8 cellular contexts compared by ENCODE assay signal in genomic region chr19:52170304-52170703, GRCh38. TPM values are rescaled to one million over a fixed set of nuclear protein-coding genes. Genes with fewer than 3 reads are reported as not detected.
DNase-seq lines count a peak whose midpoint lies in the region; ATAC-seq, FAIRE-seq and TF ChIP-seq lines count a peak whose summit lies in the region.

No MANE protein-coding gene starts in this region.

- peak overlapping the region; percentile 93 for H3K4me3 Mint-ChIP-seq in activated CD4-positive, alpha-beta T cell treated with anti-CD3 and anti-CD28 coated beads, Interleukin-2, amount 10 ng/mL, durations not matched to agents 24 days and 14 days

- CTCF ChIA-PET in K562 (lab: Yijun Ruan, JAX; ENCODE audit: low intra/inter-chr PET ratio), result no interaction called here

- H3K9me3 ChIP-seq in K562 (replicated peaks; ENCODE audit: control insufficient read depth, insufficient read depth, low read depth, low read length) (peaks cover 7% of the 10 kb centered on the region), thyroid gland (no peaks in the 10 kb centered on the region)

- H3K27ac Mint-ChIP-seq in activated CD4-positive, alpha-beta T cell treated with anti-CD3 and anti-CD28 coated beads, Interleukin-2, amount 10 ng/mL, durations not matched to agents 24 days and 14 days, result peak overlapping the region; percentile 94

- H3K4me2 ChIP-seq in K562 (ENCODE audit: insufficient read depth, low read length), result peak overlapping the region; percentile 78; the same call in 1 of the 2 replicates

- no peaks in the 10 kb centered on the region for H3K79me2 ChIP-seq in K562 (ENCODE audit: control insufficient read depth, insufficient read depth, low read length)

- TF ChIP-seq POLR2A in K562 (conservative IDR thresholded peaks at IDR 0.05) (no peak), lower leg skin (IDR thresholded peaks at IDR 0.05) (no peak), thyroid gland (IDR thresholded peaks at IDR 0.05) (no peak)

- H3K4me1 ChIP-seq in K562 (replicated peaks in 1 of 2; ENCODE audit: control insufficient read depth in 2 of 2, insufficient read depth in 2 of 2, low read length in 2 of 2), result peaks cover 0 to 4% of the 10 kb centered on the region in 2 experiments; a peak in 2 of 5 replicates
- H3K4me1 ChIP-seq in thyroid gland, result peaks cover 0 to 3% of the 10 kb centered on the region in 2 donors

- H3K9ac ChIP-seq in K562 (ENCODE audit: insufficient read depth in 1 of 2, low read depth in 2 of 2, low read length in 2 of 2), result no peak overlapping the region

- H3K27ac ChIP-seq in K562 (ENCODE audit: extremely low read depth, low read depth, low read length) (no peak overlapping the region), thyroid gland (peak overlapping the region in 2 of 3 donors; percentile 77 to 84)

- H3K27me3 ChIP-seq in K562 (ENCODE audit: control insufficient read depth in 2 of 2, insufficient read depth in 2 of 2, low read length in 2 of 2), result no peaks in the 10 kb centered on the region; a peak in 1 of 5 replicates
- no peaks in the 10 kb centered on the region for H3K27me3 ChIP-seq in thyroid gland

- TF ChIP-seq RAD21 in K562 (CRISPR knock-in tag; conservative IDR thresholded peaks at IDR 0.05 in 1 of 2, IDR thresholded peaks at IDR 0.05 in 1 of 2), result no peak

- H3K36me3 ChIP-seq in K562 (ENCODE audit: control insufficient read depth, insufficient read depth, low read length), result no peaks in the 10 kb centered on the region
- H3K36me3 ChIP-seq in thyroid gland, result peaks cover 2 to 18% of the 10 kb centered on the region in 2 donors

- POLR2A ChIA-PET in K562 (lab: Yijun Ruan, JAX), result no interaction called here

- no peak for TF ChIP-seq EP300 in K562 (IDR thresholded peaks at IDR 0.05; ENCODE audit: low read length)

- peaks cover 13% of the 10 kb centered on the region for H3K9me3 Mint-ChIP-seq in activated CD4-positive, alpha-beta T cell treated with anti-CD3 and anti-CD28 coated beads, Interleukin-2, amount 10 ng/mL, durations not matched to agents 24 days and 14 days

- H3K27me3 Mint-ChIP-seq in activated CD4-positive, alpha-beta T cell treated with anti-CD3 and anti-CD28 coated beads, Interleukin-2, amount 10 ng/mL, durations not matched to agents 24 days and 14 days, result no peaks in the 10 kb centered on the region

- in situ Hi-C loops in K562 (cut with MboI), result no loop called here

- no peak overlapping the region for H2AFZ ChIP-seq in K562 (ENCODE audit: low read depth, low read length)

- H3K4me3 ChIP-seq in K562 (peak overlapping the region; percentile 52), lower leg skin (ENCODE audit: low read depth, poor library complexity, severe bottlenecking) (peak overlapping the region; percentile 85), thyroid gland (replicated peaks in 1 of 3) (peak overlapping the region in 2 of 3 donors; percentile 86 to 96)

- H3K9me1 ChIP-seq in K562 (ENCODE audit: control insufficient read depth, insufficient read depth, low read length), result no peaks in the 10 kb centered on the region

- peak; percentile 49; the same call in 1 of the 3 replicates for ATAC-seq in K562
- no peak for ATAC-seq in HG03442 (IDR thresholded peaks at IDR 0.05; ENCODE audit: unreplicated experiment)
- ATAC-seq in GM18517 (IDR thresholded peaks at IDR 0.05; ENCODE audit: unreplicated experiment), result no peak

- H3K4me1 Mint-ChIP-seq in activated CD4-positive, alpha-beta T cell treated with anti-CD3 and anti-CD28 coated beads, Interleukin-2, amount 10 ng/mL, durations not matched to agents 24 days and 14 days, result peaks cover 19% of the 10 kb centered on the region

- peaks cover 42% of the 10 kb centered on the region for H3K36me3 Mint-ChIP-seq in activated CD4-positive, alpha-beta T cell treated with anti-CD3 and anti-CD28 coated beads, Interleukin-2, amount 10 ng/mL, durations not matched to agents 24 days and 14 days (ENCODE audit: low read depth)

- FAIRE-seq in K562 (lab: Jason Lieb, UNC), result no peak

- H4K20me1 ChIP-seq in K562 (replicated peaks; ENCODE audit: control insufficient read depth, insufficient read depth, low read length), result no peaks in the 10 kb centered on the region

- 6% methylated on average over 5 of the region's 5 CpGs for WGBS in K562 (ENCODE audit: insufficient coverage, low coverage, missing lambda C conversion rate)
- 1 to 7% methylated on average over 5 of the region's 5 CpGs for WGBS in lower leg skin, 2 donors
- 3 to 7% methylated on average over 5 of the region's 5 CpGs for WGBS in thyroid gland, 2 donors

- BruUV-seq in K562 (replicated peaks; lab: Mats Ljungman, UMichigan), result no TSS peak

- no peak for TF ChIP-seq CTCF in K562 (IDR thresholded peaks at IDR 0.05 in 2 of 3, conservative IDR thresholded peaks at IDR 0.05 in 1 of 3; ENCODE audit: insufficient read depth in 2 of 3, low read depth in 1 of 3, low read length in 3 of 3)
- TF ChIP-seq CTCF in lower leg skin (IDR thresholded peaks at IDR 0.05), result no peak
- no peak for TF ChIP-seq CTCF in thyroid gland (IDR thresholded peaks at IDR 0.05)

- DNase-seq in activated CD4-positive, alpha-beta T cell treated with anti-CD3 and anti-CD28 coated beads, Interleukin-2, amount 10 ng/mL, durations not matched to agents 24 days and 14 days, result peak; percentile 68
- DNase-seq in activated CD4-positive, alpha-beta T cell treated with anti-CD3 and anti-CD28 coated beads, Interleukin-2, amount 50 U/mL, for 48 hours, result no peak
- DNase-seq in K562 (ENCODE audit: extremely low read depth in 1 of 4, low spot score in 3 of 4) (no peak), lower leg skin (ENCODE audit: low spot score in 2 of 2) (no peak), thyroid gland (no peak), cerebellum (ENCODE audit: low spot score) (no peak)

- intact Hi-C loops in activated CD4-positive, alpha-beta T cell treated with anti-CD3 and anti-CD28 coated beads, Interleukin-2, amount 10 ng/mL, durations not matched to agents 24 days and 14 days (cut with micrococcal nuclease), result no loop called here
- intact Hi-C loops in K562 (cut with micrococcal nuclease) (no loop called here), lower leg skin (cut with DNase I; ENCODE audit: low total_unique reads) (no loop called here), thyroid gland (cut with DNase I) (no loop called here)

RNA-seq across cellular contexts. Expression of gene ZNF836, which starts 1.1 kb away (rescaled TPM):
- 6.3 and 6.7 TPM in 2 replicates for total RNA-seq in activated CD4-positive, alpha-beta T cell treated with anti-CD3 and anti-CD28 coated beads, Interleukin-2, amount 10 ng/mL, durations not matched to agents 24 days and 14 days
- 0.97 TPM in 1 of 2 replicates, not detected in the other for total RNA-seq in K562 (2011; cell fraction: chromatin; rRNA removed; ENCODE audit: low replicate concordance)
- not detected in 2 replicates for total RNA-seq in K562 (2011; cell fraction: nucleolus; rRNA removed)
- 0.15 and 0.69 TPM in 2 replicates for total RNA-seq in K562 (2011; cell fraction: nucleoplasm; rRNA removed)
- total RNA-seq in K562 (2014; rRNA removed), result 0.20 and 0.50 TPM in 2 replicates
- 0.19 and 0.69 TPM in 2 replicates for total RNA-seq in K562 (2014; rRNA removed; fragmentation: Illumina TruSeq; extraction: Trizol)
- total RNA-seq in K562 (2015; rRNA removed; fragmentation: Illumina TruSeq; extraction: Trizol), result 0.15 and 0.65 TPM in 2 replicates
- total RNA-seq in K562 (2021), result 0.51 and 0.78 TPM in 2 replicates
- polyA plus RNA-seq in K562 (2011; rRNA removed), result not detected in 2 replicates
- 0.21 TPM in 1 of 2 replicates, not detected in the other for polyA plus RNA-seq in K562 (2011; cell fraction: cytosol; rRNA removed)
- polyA plus RNA-seq in K562 (2011; cell fraction: nucleus; rRNA removed), result 0.18 TPM in 1 of 2 replicates, not detected in the other
- 0.68 and 1.7 TPM in 2 replicates for polyA plus RNA-seq in K562 (2012)
- 0.67 and 1.1 TPM in 2 replicates for polyA plus RNA-seq in K562 (2014; fragmentation: Illumina TruSeq; extraction: Trizol)
- polyA plus RNA-seq in K562 (2014; fragmentation: Nextera tagmentation; extraction: Ambion mirVana), result under 1 TPM; 0.24 to 0.64 TPM
- not detected in 2 replicates for polyA plus RNA-seq in K562 (2014; rRNA removed)
- polyA minus RNA-seq in K562 (2011; rRNA and poly(A)+ RNA removed), result 0.06 TPM in 1 of 2 replicates, not detected in the other
- not detected in 2 replicates for polyA minus RNA-seq in K562 (2011; cell fraction: cytosol; rRNA and poly(A)+ RNA removed)
- polyA minus RNA-seq in K562 (2011; cell fraction: nucleus; rRNA and poly(A)+ RNA removed), result not detected in 2 replicates
- 10 to 100 TPM; 15.3 to 35.3 (median 24.7) TPM for total RNA-seq in lower leg skin
- total RNA-seq in thyroid gland, result 10 to 100 TPM in 3 of 4 donors, 1 to 10 TPM in 1; 7.2 to 15.9 (median 12.3) TPM
- total RNA-seq in cerebellum, result 29.0 TPM

RNA-seq across cellular contexts. Expression of gene PPP2R1A, which starts 19.5 kb away (rescaled TPM):
- total RNA-seq in activated CD4-positive, alpha-beta T cell treated with anti-CD3 and anti-CD28 coated beads, Interleukin-2, amount 10 ng/mL, durations not matched to agents 24 days and 14 days, result 226 and 237 TPM in 2 replicates
- total RNA-seq in K562 (2011; cell fraction: chromatin; rRNA removed; ENCODE audit: low replicate concordance), result 81.8 and 144 TPM in 2 replicates
- 101 and 118 TPM in 2 replicates for total RNA-seq in K562 (2011; cell fraction: nucleolus; rRNA removed)
- 97.3 and 106 TPM in 2 replicates for total RNA-seq in K562 (2011; cell fraction: nucleoplasm; rRNA removed)
- total RNA-seq in K562 (2014; rRNA removed) (70.1 and 109 TPM in 2 replicates), K562 (2014; rRNA removed; fragmentation: Illumina TruSeq; extraction: Trizol) (57.1 and 82.6 TPM in 2 replicates), K562 (2015; rRNA removed; fragmentation: Illumina TruSeq; extraction: Trizol) (60.4 and 62.8 TPM in 2 replicates), K562 (2021) (203 and 211 TPM in 2 replicates), lower leg skin (100 to 1,000 TPM; 200 to 226 (median 224) TPM), thyroid gland (100 to 1,000 TPM; 120 to 272 (median 258) TPM), cerebellum (127 TPM)
- polyA plus RNA-seq in K562 (2011; rRNA removed) (76.1 and 136 TPM in 2 replicates), K562 (2014; fragmentation: Illumina TruSeq; extraction: Trizol) (151 and 153 TPM in 2 replicates), K562 (2014; fragmentation: Nextera tagmentation; extraction: Ambion mirVana) (10 to 100 TPM; 10.1 to 16.0 TPM), K562 (2014; rRNA removed) (64.3 and 73.6 TPM in 2 replicates)
- 94.5 and 135 TPM in 2 replicates for polyA plus RNA-seq in K562 (2011; cell fraction: cytosol; rRNA removed)
- polyA plus RNA-seq in K562 (2011; cell fraction: nucleus; rRNA removed), result 73.6 and 105 TPM in 2 replicates
- 164 and 276 TPM in 2 replicates for polyA plus RNA-seq in K562 (2012)
- 119 and 129 TPM in 2 replicates for polyA minus RNA-seq in K562 (2011; rRNA and poly(A)+ RNA removed)
- polyA minus RNA-seq in K562 (2011; cell fraction: cytosol; rRNA and poly(A)+ RNA removed), result 148 and 155 TPM in 2 replicates
- 49.5 and 68.0 TPM in 2 replicates for polyA minus RNA-seq in K562 (2011; cell fraction: nucleus; rRNA and poly(A)+ RNA removed)

RNA-seq across cellular contexts. Expression of gene ZNF616, which starts 30.6 kb away (rescaled TPM):
- total RNA-seq in activated CD4-positive, alpha-beta T cell treated with anti-CD3 and anti-CD28 coated beads, Interleukin-2, amount 10 ng/mL, durations not matched to agents 24 days and 14 days, result 6.1 and 7.1 TPM in 2 replicates
- total RNA-seq in K562 (2011; cell fraction: chromatin; rRNA removed; ENCODE audit: low replicate concordance), result 9.9 and 32.8 TPM in 2 replicates
- total RNA-seq in K562 (2011; cell fraction: nucleolus; rRNA removed), result 5.2 and 7.9 TPM in 2 replicates
- 8.8 and 10.0 TPM in 2 replicates for total RNA-seq in K562 (2011; cell fraction: nucleoplasm; rRNA removed)
- total RNA-seq in K562 (2014; rRNA removed) (4.7 and 4.9 TPM in 2 replicates), K562 (2014; rRNA removed; fragmentation: Illumina TruSeq; extraction: Trizol) (13.0 and 16.1 TPM in 2 replicates), K562 (2015; rRNA removed; fragmentation: Illumina TruSeq; extraction: Trizol) (10.9 and 11.1 TPM in 2 replicates), K562 (2021) (9.4 and 9.6 TPM in 2 replicates), lower leg skin (10 to 100 TPM in 2 of 4 donors, 1 to 10 TPM in 2; 7.8 to 12.6 (median 9.8) TPM), thyroid gland (10 to 100 TPM; 11.0 to 14.1 (median 13.2) TPM), cerebellum (27.1 TPM)
- polyA plus RNA-seq in K562 (2011; rRNA removed) (6.7 and 6.9 TPM in 2 replicates), K562 (2014; fragmentation: Illumina TruSeq; extraction: Trizol) (9.2 and 11.2 TPM in 2 replicates), K562 (2014; fragmentation: Nextera tagmentation; extraction: Ambion mirVana) (1 to 10 TPM; 3.4 to 6.5 TPM), K562 (2014; rRNA removed) (3.7 and 5.0 TPM in 2 replicates)
- polyA plus RNA-seq in K562 (2011; cell fraction: cytosol; rRNA removed), result 1.6 and 2.6 TPM in 2 replicates
- polyA plus RNA-seq in K562 (2011; cell fraction: nucleus; rRNA removed), result 5.0 and 5.3 TPM in 2 replicates
- 7.7 and 8.3 TPM in 2 replicates for polyA plus RNA-seq in K562 (2012)
- 17.9 and 25.4 TPM in 2 replicates for polyA minus RNA-seq in K562 (2011; rRNA and poly(A)+ RNA removed)
- polyA minus RNA-seq in K562 (2011; cell fraction: cytosol; rRNA and poly(A)+ RNA removed), result 6.1 and 9.4 TPM in 2 replicates
- 5.9 and 15.7 TPM in 2 replicates for polyA minus RNA-seq in K562 (2011; cell fraction: nucleus; rRNA and poly(A)+ RNA removed)
